ENCODE assay signal across 11 cellular contexts in genomic region chr9:129282308-129283211, GRCh38.
A peak's percentile ranks its signal among the peaks of the same experiment; 100 is the strongest.
DNase-seq lines count a peak whose midpoint lies in the region; ATAC-seq and TF ChIP-seq lines count a peak whose summit lies in the region.
"Had no signal": no experiment of that assay in that cellular context is flagged by ENCODE, and none has a peak within 500 bp of the region (broad histone marks: within the 10 kb centered on the region; RNA-seq: fewer than 3 reads in every experiment).

No MANE protein-coding gene starts in this region.

- H3K27ac ChIP-seq in BLaER1 treated with 17β-estradiol and CSF1 and Interleukin-3, amounts not matched to agents 10 nM and 100 nM = peak overlapping the region in 5 of 11 experiments; percentile 4 to 29 (median 17); a peak in 6 of 22 replicates
- peak overlapping the region in 3 of 4 donors; percentile 24 to 45 (median 29) for H3K27ac ChIP-seq in gastroesophageal sphincter
- no peak overlapping the region for H3K27ac ChIP-seq in neuronal stem cell (replicated peaks; ENCODE audit: low read length)

- peak overlapping the region in 8 of 11 experiments; percentile 29 to 55 (median 43); a peak in 10 of 22 replicates for H3K9ac ChIP-seq in BLaER1 treated with 17β-estradiol and CSF1 and Interleukin-3, amounts not matched to agents 10 nM and 100 nM
- H3K9ac ChIP-seq in neuronal stem cell (ENCODE audit: low read depth, low read length, poor library complexity) = peak overlapping the region; percentile 61

- no peak overlapping the region for H4K8ac ChIP-seq in neuronal stem cell (ENCODE audit: low read depth, low read length)

- peaks cover 53 to 75% (median 60%) of the 10 kb centered on the region in 10 experiments for H3K4me1 ChIP-seq in BLaER1 treated with 17β-estradiol and CSF1 and Interleukin-3, amounts not matched to agents 10 nM and 100 nM
- H3K4me1 ChIP-seq in gastroesophageal sphincter = peaks cover 0 to 5% (median 0%) of the 10 kb centered on the region in 3 donors
- H3K4me1 ChIP-seq in neuronal stem cell (ENCODE audit: control insufficient read depth in 2 of 2, insufficient read depth in 1 of 2, low read depth in 1 of 2, low read length in 2 of 2) = peaks cover 23 to 48% of the 10 kb centered on the region in 2 donors

- peak overlapping the region in 4 of 10 experiments; percentile 31 to 46 (median 38); a peak in 7 of 20 replicates for H3K4me3 ChIP-seq in BLaER1 treated with 17β-estradiol and CSF1 and Interleukin-3, amounts not matched to agents 10 nM and 100 nM
- H3K4me3 ChIP-seq in gastroesophageal sphincter = peak overlapping the region; percentile 15 to 39
- peak overlapping the region in 1 of 2 donors; percentile 8 for H3K4me3 ChIP-seq in neuronal stem cell (ENCODE audit: low read length in 2 of 2)

- TF ChIP-seq CTCF in gastroesophageal sphincter (IDR thresholded peaks at IDR 0.05) = no peak

- peak overlapping the region; percentile 76 to 98 (median 85) for H3K4me2 ChIP-seq in BLaER1 treated with 17β-estradiol and CSF1 and Interleukin-3, amounts not matched to agents 10 nM and 100 nM
- no peak overlapping the region for H3K4me2 ChIP-seq in neuronal stem cell (ENCODE audit: insufficient read depth, low read length, poor library complexity, severe bottlenecking)

- H4K91ac ChIP-seq in neuronal stem cell (ENCODE audit: low read depth, low read length, poor library complexity) = no peak overlapping the region

- DNase-seq in NOMO-1 treated with DMSO at 0.1 percent for 48 hours (lab: John Stamatoyannopoulos, UW; ENCODE audit: unreplicated experiment) (peak; percentile 45), neuronal stem cell (ENCODE audit: low spot score) (no peak), SW 1271 (lab: John Stamatoyannopoulos, UW) (no peak), DMS153 treated with DMSO at 0.1 percent for 48 hours (lab: John Stamatoyannopoulos, UW; ENCODE audit: unreplicated experiment) (no peak)
- DNase-seq: activated naive CD8-positive, alpha-beta T cell treated with anti-CD3 and anti-CD28 coated beads, Interleukin-2, amount 50 U/mL, for 24 hours; CD4-positive, alpha-beta memory T cell; NCI-H1092 treated with DMSO at 0.1 percent for 48 hours had no signal

- H3K79me1 ChIP-seq in neuronal stem cell (ENCODE audit: low read depth, low read length) = no peaks in the 10 kb centered on the region

- H3K9me3 ChIP-seq in BLaER1 treated with 17β-estradiol and CSF1 and Interleukin-3, amounts not matched to agents 10 nM and 100 nM (replicated peaks in 1 of 11) = no peaks in the 10 kb centered on the region
- H3K9me3 ChIP-seq in gastroesophageal sphincter (no peaks in the 10 kb centered on the region), neuronal stem cell (replicated peaks in 1 of 2; ENCODE audit: control insufficient read depth in 2 of 2, insufficient read depth in 1 of 2, low read depth in 1 of 2, low read length in 2 of 2) (peaks cover 0 to under 1% of the 10 kb centered on the region in 2 donors)

- TF ChIP-seq EP300 in gastroesophageal sphincter (IDR thresholded peaks at IDR 0.05) = no peak

- H2AK5ac ChIP-seq in neuronal stem cell (ENCODE audit: low read depth, low read length) = peak overlapping the region; percentile 82

- 38 to 63% methylated on average over 7 to 15 of the region's 29 CpGs for whole genome bisulfite sequencing in gastroesophageal sphincter (ENCODE audit: low coverage in 1 of 2), 2 donors
- no CpG with 5 or more reads among the region's 29 CpGs for WGBS in neuronal stem cell (ENCODE audit: extremely low coverage in 2 of 2, insufficient read length in 2 of 2, insufficient replicate concordance in 1 of 2), 2 donors

- H2BK12ac ChIP-seq in neuronal stem cell (ENCODE audit: low read length) = no peak overlapping the region

- peak overlapping the region; percentile 70 for H2BK5ac ChIP-seq in neuronal stem cell (ENCODE audit: low read length)

- H2AFZ ChIP-seq in neuronal stem cell (ENCODE audit: low read length) = peak overlapping the region; percentile 77

- ATAC-seq in gastroesophageal sphincter (no peak), HG02571 (IDR thresholded peaks at IDR 0.05; ENCODE audit: unreplicated experiment) (no peak)
- no peak for ATAC-seq in activated CD4-positive, CD25-positive, alpha-beta regulatory T cell treated with anti-CD3 and anti-CD28 coated beads, Interleukin-2, amount 50 U/mL, for 24 hours
- ATAC-seq: activated naive CD8-positive, alpha-beta T cell treated with anti-CD3 and anti-CD28 coated beads, Interleukin-2, amount 50 U/mL, for 24 hours had no signal

- no peak for TF ChIP-seq POLR2A in gastroesophageal sphincter (IDR thresholded peaks at IDR 0.05)

- H2BK120ac ChIP-seq in neuronal stem cell (ENCODE audit: low read depth, low read length) = no peak overlapping the region

- H2BK15ac ChIP-seq in neuronal stem cell (ENCODE audit: low read length) = peak overlapping the region; percentile 78

- H3K23ac ChIP-seq in neuronal stem cell (ENCODE audit: low read depth, low read length, poor library complexity) = peak overlapping the region; percentile 34

- H3K18ac ChIP-seq in neuronal stem cell (ENCODE audit: low read length) = peak overlapping the region; percentile 86

- no peak overlapping the region for H3K4ac ChIP-seq in neuronal stem cell (ENCODE audit: low read length)

- H3K14ac ChIP-seq in neuronal stem cell (ENCODE audit: low read length) = no peak overlapping the region

- no peaks in the 10 kb centered on the region for H3K36me3 ChIP-seq in BLaER1 treated with 17β-estradiol and CSF1 and Interleukin-3, amounts not matched to agents 10 nM and 100 nM
- H3K36me3 ChIP-seq in gastroesophageal sphincter (no peaks in the 10 kb centered on the region), neuronal stem cell (replicated peaks in 1 of 2; ENCODE audit: control insufficient read depth in 2 of 2, insufficient read depth in 2 of 2, low read length in 2 of 2) (no peaks in the 10 kb centered on the region)

- peaks cover 0 to 13% (median 0%) of the 10 kb centered on the region in 11 experiments; a peak in 8 of 22 replicates for H3K27me3 ChIP-seq in BLaER1 treated with 17β-estradiol and CSF1 and Interleukin-3, amounts not matched to agents 10 nM and 100 nM
- H3K27me3 ChIP-seq in gastroesophageal sphincter (no peaks in the 10 kb centered on the region), neuronal stem cell (ENCODE audit: control insufficient read depth in 3 of 3, insufficient read depth in 3 of 3, low read depth in 1 of 3, low read length in 3 of 3) (peaks cover 0 to 3% (median 0%) of the 10 kb centered on the region in 3 experiments)

- peaks cover 0 to 4% (median 0%) of the 10 kb centered on the region in 11 experiments; a peak in 2 of 22 replicates for H4K20me1 ChIP-seq in BLaER1 treated with 17β-estradiol and CSF1 and Interleukin-3, amounts not matched to agents 10 nM and 100 nM
